In genomic region chr1:40668769-40669525, GRCh38 we compare ENCODE assay signal across 8 cellular contexts. TPM values are rescaled to one million over a fixed set of nuclear protein-coding genes. Genes with fewer than 3 reads are reported as not detected.
DNase-seq lines count a peak whose midpoint lies in the region; ATAC-seq, FAIRE-seq and TF ChIP-seq lines count a peak whose summit lies in the region.

No MANE protein-coding gene starts in this region.

- CTCF ChIA-PET in activated CD4-positive, alpha-beta T cell treated with anti-CD3 and anti-CD28 coated beads, Interleukin-2, amount 10 ng/mL, durations not matched to agents 7 days and 5 days (lab: Charles Lee): interaction anchor here (0.6 to 1.5 kb wide), 11 partner anchors 10 to 136 kb away, joined by 3 to 6 read pairs (median 4); no protein-coding TSS in a partner anchor
- CTCF ChIA-PET in HepG2 (lab: Yijun Ruan, JAX; ENCODE audit: low intra/inter-chr PET ratio, low total read pairs): interaction anchor here (1.1 to 3.7 kb wide), 3 partner anchors 38 to 57 kb away, joined by 3 to 25 read pairs (median 17); no protein-coding TSS in a partner anchor

- TF ChIP-seq EP300 in HepG2 (IDR thresholded peaks at IDR 0.05; ENCODE audit: low read depth in 2 of 2, low read length in 2 of 2): no peak
- TF ChIP-seq EP300 in HepG2 (CRISPR knock-in tag; IDR thresholded peaks at IDR 0.05; ENCODE audit: borderline replicate concordance): no peak

- peaks cover 19% of the 10 kb centered on the region for H3K4me1 Mint-ChIP-seq in activated CD4-positive, alpha-beta T cell treated with anti-CD3 and anti-CD28 coated beads, Interleukin-2, amount 10 ng/mL, durations not matched to agents 7 days and 5 days

- intact Hi-C loops in HepG2 (cut with micrococcal nuclease; ENCODE audit: unreplicated experiment): loop anchor here (1.0 to 5.0 kb wide), 2 partner anchors 39 to 57 kb away; no protein-coding TSS in a partner anchor

- no peak overlapping the region for H3K9ac ChIP-seq in HepG2 (ENCODE audit: insufficient read depth, low read depth, low read length)

- H3K79me2 ChIP-seq in HepG2 (ENCODE audit: insufficient read depth, low read length): no peaks in the 10 kb centered on the region

- no peak overlapping the region for H2AFZ ChIP-seq in HepG2 (ENCODE audit: low read length)

- DNase-seq in A172 (ENCODE audit: low spot score) (peak; percentile 69), NCI-H524 treated with DMSO at 0.1 percent for 48 hours (lab: John Stamatoyannopoulos, UW) (peak; percentile 42), coronary artery (ENCODE audit: low spot score) (no peak), HepG2 (ENCODE audit: low spot score) (peak; percentile 44)
- peak; percentile 85 for DNase-seq in activated CD4-positive, alpha-beta T cell treated with anti-CD3 and anti-CD28 coated beads, Interleukin-2, amount 10 ng/mL, durations not matched to agents 7 days and 5 days
- DNase-seq in stimulated activated CD4-positive, alpha-beta T cell treated with anti-CD3 and anti-CD28 coated beads, TNF-alpha, amount 100 ng/mL, for 1 hour (ENCODE audit: low read depth in 3 of 3, low spot score in 1 of 3): peak; percentile 52 to 81 (median 75)

- H3K4me3 ChIP-seq in coronary artery (peak overlapping the region; percentile 43), HepG2 (replicated peaks in 1 of 3; ENCODE audit: insufficient read depth in 1 of 3, low read depth in 2 of 3, low read length in 3 of 3) (peak overlapping the region in 2 of 3 experiments; percentile 32 to 53; a peak in 3 of 6 replicates)

- peak overlapping the region; percentile 30 for H3K4me3 Mint-ChIP-seq in activated CD4-positive, alpha-beta T cell treated with anti-CD3 and anti-CD28 coated beads, Interleukin-2, amount 10 ng/mL, durations not matched to agents 7 days and 5 days

- TF ChIP-seq CTCF in coronary artery (IDR thresholded peaks at IDR 0.05) (peak; percentile 88), HepG2 (CRISPR knock-in tag; IDR thresholded peaks at IDR 0.05) (peak; percentile 81)

- H3K36me3 Mint-ChIP-seq in activated CD4-positive, alpha-beta T cell treated with anti-CD3 and anti-CD28 coated beads, Interleukin-2, amount 10 ng/mL, durations not matched to agents 7 days and 5 days (ENCODE audit: low read depth): no peaks in the 10 kb centered on the region

- peak overlapping the region; percentile 70 for H3K4me2 ChIP-seq in HepG2 (ENCODE audit: low read depth, low read length)

- peak; percentile 15 for FAIRE-seq in HepG2 (lab: Jason Lieb, UNC)

- no peaks in the 10 kb centered on the region for H4K20me1 ChIP-seq in HepG2 (ENCODE audit: insufficient read depth, low read length)

- no TSS peak for BruUV-seq in HepG2 (replicated peaks; lab: Mats Ljungman, UMichigan)

- H3K27ac ChIP-seq in coronary artery: no peak overlapping the region
- no peak overlapping the region for H3K27ac ChIP-seq in HepG2 (ENCODE audit: extremely low read length, insufficient read depth, low read length)

- no peaks in the 10 kb centered on the region; a peak in 2 of 5 replicates for H3K27me3 ChIP-seq in HepG2 (ENCODE audit: control insufficient read depth in 1 of 2, insufficient read depth in 2 of 2, low read length in 2 of 2)

- no peak overlapping the region for H3K27ac Mint-ChIP-seq in activated CD4-positive, alpha-beta T cell treated with anti-CD3 and anti-CD28 coated beads, Interleukin-2, amount 10 ng/mL, durations not matched to agents 7 days and 5 days

- TF ChIP-seq POLR2A in HepG2 (IDR thresholded peaks at IDR 0.05; ENCODE audit: insufficient read depth in 1 of 2, low read depth in 2 of 2, low read length in 2 of 2): no peak

- no peaks in the 10 kb centered on the region for H3K9me3 ChIP-seq in HepG2 (ENCODE audit: low read length)

- WGBS in HepG2 (ENCODE audit: low lambda C conversion rate): 21% methylated on average over 10 of the region's 21 CpGs

- TF ChIP-seq RAD21 in HepG2 (CRISPR knock-in tag; IDR thresholded peaks at IDR 0.05): peak; percentile 82; the same call in 1 of the 2 replicates

- H3K36me3 ChIP-seq in HepG2 (replicated peaks in 1 of 2; ENCODE audit: control insufficient read depth in 1 of 2, insufficient read depth in 2 of 2, low read length in 2 of 2): no peaks in the 10 kb centered on the region

- H3K27me3 Mint-ChIP-seq in activated CD4-positive, alpha-beta T cell treated with anti-CD3 and anti-CD28 coated beads, Interleukin-2, amount 10 ng/mL, durations not matched to agents 7 days and 5 days: peaks cover 3% of the 10 kb centered on the region

- no peaks in the 10 kb centered on the region for H3K9me3 Mint-ChIP-seq in activated CD4-positive, alpha-beta T cell treated with anti-CD3 and anti-CD28 coated beads, Interleukin-2, amount 10 ng/mL, durations not matched to agents 7 days and 5 days

- in situ Hi-C loops in HepG2 (cut with HindIII; ENCODE audit: extremely low pct_ligation_motif_present, low pct_unique_long_range_greater_than_20kb): loop anchor here (10.0 kb wide), 1 partner anchor 54 kb away; no protein-coding TSS in a partner anchor

- POLR2A ChIA-PET in activated CD4-positive, alpha-beta T cell treated with anti-CD3 and anti-CD28 coated beads, Interleukin-2, amount 10 ng/mL, durations not matched to agents 7 days and 5 days (lab: Charles Lee): no interaction called here
- POLR2A ChIA-PET in HepG2 (lab: Yijun Ruan, JAX): interaction anchor here (1.0 to 1.4 kb wide), 2 partner anchors 22 to 79 kb away, joined by 3 to 7 read pairs; partner anchors contain the start of gene NFYC

- peaks cover 25% of the 10 kb centered on the region for H3K4me1 ChIP-seq in HepG2 (ENCODE audit: insufficient read depth, low read length)

- ATAC-seq in GM18858 (IDR thresholded peaks at IDR 0.05; ENCODE audit: unreplicated experiment) (peak; percentile 50), HG03378 (IDR thresholded peaks at IDR 0.05; ENCODE audit: unreplicated experiment) (peak; percentile 82), HepG2 (peak; percentile 51)

TF ChIP-seq in HepG2, 621 proteins besides CTCF, POLR2A, EP300 and RAD21 (continues in another document):
- TF ChIP-seq ZNF329 (CRISPR knock-in tag; IDR thresholded peaks at IDR 0.05; ENCODE audit: low read depth): no peak
- TF ChIP-seq ZNF331 (CRISPR knock-in tag; IDR thresholded peaks at IDR 0.05): 0 out of 2 replicates have a peak, but pooled peaks have one; percentile 36
- TF ChIP-seq GABPB1 (CRISPR knock-in tag; IDR thresholded peaks at IDR 0.05): peak; percentile 43; the same call in 1 of the 2 replicates
- TF ChIP-seq GTF2F1 (IDR thresholded peaks at IDR 0.05; ENCODE audit: low read length): no peak

RNA-seq across cellular contexts. Expression of gene RIMS3, which starts 3.5 kb away (rescaled TPM):
- total RNA-seq in A172 (2014; rRNA removed; shearing (Covaris generic)): 3.1 and 3.6 TPM in 2 replicates
- 1 to 10 TPM; 4.0 to 5.4 TPM for total RNA-seq in activated CD4-positive, alpha-beta T cell treated with anti-CD3 and anti-CD28 coated beads, Interleukin-2, amount 10 ng/mL, durations not matched to agents 7 days and 5 days
- total RNA-seq in HepG2 (2016; rRNA removed; fragmentation: Illumina TruSeq; extraction: Trizol): 5.4 TPM in 2 replicates
- total RNA-seq in HepG2 (2016; cell fraction: cytosol; rRNA removed; fragmentation: Illumina TruSeq; extraction: Trizol; ENCODE audit: low read depth): 4.3 and 5.4 TPM in 2 replicates
- 4.6 and 5.5 TPM in 2 replicates for total RNA-seq in HepG2 (2016; cell fraction: insoluble cytoplasmic fraction; rRNA removed; fragmentation: Illumina TruSeq; extraction: Trizol)
- 7.8 and 9.0 TPM in 2 replicates for total RNA-seq in HepG2 (2016; cell fraction: membrane; rRNA removed; fragmentation: Illumina TruSeq; extraction: Trizol)
- total RNA-seq in HepG2 (2016; cell fraction: nucleus; rRNA removed; fragmentation: Illumina TruSeq; extraction: Trizol): 3.8 and 4.7 TPM in 2 replicates
- 2.1 and 3.4 TPM in 2 replicates for polyA plus RNA-seq in HepG2 (2011; rRNA removed)
- polyA plus RNA-seq in HepG2 (2011; cell fraction: cytosol; rRNA removed): 1.6 and 1.8 TPM in 2 replicates
- polyA plus RNA-seq in HepG2 (2011; cell fraction: nucleus; rRNA removed): 7.7 and 9.6 TPM in 2 replicates
- 2.2 and 3.0 TPM in 2 replicates for polyA plus RNA-seq in HepG2 (2012)
- 6.0 TPM in 2 replicates for polyA plus RNA-seq in HepG2 (2016; cell fraction: cytosol; fragmentation: Illumina TruSeq; extraction: Trizol; ENCODE audit: low read depth)
- 3.3 and 3.7 TPM in 2 replicates for polyA plus RNA-seq in HepG2 (2016; cell fraction: insoluble cytoplasmic fraction; fragmentation: Illumina TruSeq; extraction: Trizol; ENCODE audit: low read depth)
- 7.1 and 8.4 TPM in 2 replicates for polyA plus RNA-seq in HepG2 (2016; cell fraction: membrane; fragmentation: Illumina TruSeq; extraction: Trizol; ENCODE audit: low read depth)
- polyA plus RNA-seq in HepG2 (2016; cell fraction: nucleus; fragmentation: Illumina TruSeq; extraction: Trizol; ENCODE audit: insufficient read depth, low read depth): 5.6 and 5.8 TPM in 2 replicates
- 1.1 and 3.7 TPM in 2 replicates for polyA minus RNA-seq in HepG2 (2011; rRNA and poly(A)+ RNA removed; ENCODE audit: low replicate concordance)
- 1.5 and 1.9 TPM in 2 replicates for polyA minus RNA-seq in HepG2 (2011; cell fraction: cytosol; rRNA and poly(A)+ RNA removed)
- polyA minus RNA-seq in HepG2 (2011; cell fraction: nucleus; rRNA and poly(A)+ RNA removed): 2.4 and 3.1 TPM in 2 replicates

RNA-seq across cellular contexts. Expression of gene NFYC, which starts 22.6 kb away (rescaled TPM):
- total RNA-seq in A172 (2014; rRNA removed; shearing (Covaris generic)): 27.3 and 28.2 TPM in 2 replicates
- total RNA-seq in activated CD4-positive, alpha-beta T cell treated with anti-CD3 and anti-CD28 coated beads, Interleukin-2, amount 10 ng/mL, durations not matched to agents 7 days and 5 days: 10 to 100 TPM; 85.7 to 99.2 TPM
- total RNA-seq in HepG2 (2016; rRNA removed; fragmentation: Illumina TruSeq; extraction: Trizol): 33.9 and 41.3 TPM in 2 replicates
- total RNA-seq in HepG2 (2016; cell fraction: cytosol; rRNA removed; fragmentation: Illumina TruSeq; extraction: Trizol; ENCODE audit: low read depth): 25.9 and 26.3 TPM in 2 replicates
- 33.9 and 40.9 TPM in 2 replicates for total RNA-seq in HepG2 (2016; cell fraction: insoluble cytoplasmic fraction; rRNA removed; fragmentation: Illumina TruSeq; extraction: Trizol)
- 39.1 and 40.3 TPM in 2 replicates for total RNA-seq in HepG2 (2016; cell fraction: membrane; rRNA removed; fragmentation: Illumina TruSeq; extraction: Trizol)
- total RNA-seq in HepG2 (2016; cell fraction: nucleus; rRNA removed; fragmentation: Illumina TruSeq; extraction: Trizol): 32.4 and 36.8 TPM in 2 replicates
- 69.6 and 73.7 TPM in 2 replicates for polyA plus RNA-seq in HepG2 (2011; rRNA removed)
- 53.5 and 68.5 TPM in 2 replicates for polyA plus RNA-seq in HepG2 (2011; cell fraction: cytosol; rRNA removed)
- polyA plus RNA-seq in HepG2 (2011; cell fraction: nucleus; rRNA removed): 81.8 and 103 TPM in 2 replicates
- polyA plus RNA-seq in HepG2 (2012): 34.0 and 34.2 TPM in 2 replicates
- polyA plus RNA-seq in HepG2 (2016; cell fraction: cytosol; fragmentation: Illumina TruSeq; extraction: Trizol; ENCODE audit: low read depth): 36.8 and 37.1 TPM in 2 replicates
- polyA plus RNA-seq in HepG2 (2016; cell fraction: insoluble cytoplasmic fraction; fragmentation: Illumina TruSeq; extraction: Trizol; ENCODE audit: low read depth): 67.3 and 76.9 TPM in 2 replicates
- 46.4 and 53.8 TPM in 2 replicates for polyA plus RNA-seq in HepG2 (2016; cell fraction: membrane; fragmentation: Illumina TruSeq; extraction: Trizol; ENCODE audit: low read depth)
- polyA plus RNA-seq in HepG2 (2016; cell fraction: nucleus; fragmentation: Illumina TruSeq; extraction: Trizol; ENCODE audit: insufficient read depth, low read depth): 88.2 and 99.1 TPM in 2 replicates
- 97.3 and 101 TPM in 2 replicates for polyA minus RNA-seq in HepG2 (2011; rRNA and poly(A)+ RNA removed; ENCODE audit: low replicate concordance)
- 34.4 and 38.4 TPM in 2 replicates for polyA minus RNA-seq in HepG2 (2011; cell fraction: cytosol; rRNA and poly(A)+ RNA removed)
- polyA minus RNA-seq in HepG2 (2011; cell fraction: nucleus; rRNA and poly(A)+ RNA removed): 57.3 and 58.2 TPM in 2 replicates
